In the genomic region with DNA sequence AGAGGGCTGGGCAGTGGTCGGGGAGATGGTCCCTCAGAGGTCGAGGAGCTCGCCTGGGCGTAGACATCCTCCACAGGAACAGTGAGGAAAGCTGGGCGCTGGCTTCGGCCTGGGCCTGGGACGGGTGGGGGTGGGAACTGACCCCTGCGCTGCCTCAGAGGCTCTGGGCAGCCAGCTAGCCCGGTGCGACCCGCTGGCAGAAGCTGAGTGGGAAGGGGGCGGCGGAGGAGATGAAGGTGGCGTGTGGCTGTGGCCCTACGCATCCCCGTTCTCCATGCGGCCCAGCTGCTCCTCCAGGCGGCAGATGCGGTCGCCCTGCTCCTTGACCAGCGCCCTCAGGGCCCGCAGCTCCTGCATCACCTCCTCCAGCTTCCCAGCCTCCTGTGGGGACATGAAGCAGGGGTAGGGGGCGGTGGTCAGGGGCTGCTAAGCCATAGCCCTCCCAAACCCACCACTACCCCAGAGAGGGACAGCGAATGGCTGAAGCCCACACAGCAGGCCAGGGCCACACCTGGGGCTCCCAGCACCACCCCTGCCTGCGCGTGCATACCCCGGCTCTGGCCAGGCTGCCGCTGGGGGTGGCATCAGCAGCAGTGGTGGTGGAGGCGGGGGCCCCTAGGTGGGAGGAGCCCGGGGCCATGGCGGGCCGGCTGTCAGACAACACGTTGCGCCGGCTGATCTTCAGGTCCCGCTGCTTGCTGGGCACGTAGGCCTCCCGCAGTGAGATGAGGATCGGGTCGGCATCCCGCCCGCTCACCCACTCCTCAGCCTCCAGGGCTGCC, we compare ENCODE assay signal across 9 cellular contexts. TPM values are rescaled to one million over a fixed set of nuclear protein-coding genes. Genes with fewer than 3 reads are reported as not detected.
A peak's percentile ranks its signal among the peaks of the same experiment; 100 is the strongest.
DNase-seq lines count a peak whose midpoint lies in the region; ATAC-seq, FAIRE-seq and TF ChIP-seq lines count a peak whose summit lies in the region.
"Had no signal": no experiment of that assay in that cellular context is flagged by ENCODE, and none has a peak within 500 bp of the region (broad histone marks: within the 10 kb centered on the region; RNA-seq: fewer than 3 reads in every experiment).

No MANE protein-coding gene starts in this region.

- H3K27me3 Mint-ChIP-seq in GM23338 (ENCODE audit: insufficient read depth, low read depth, poor library complexity) (peaks cover 11% of the 10 kb centered on the region), endodermal cell (ENCODE audit: insufficient read depth) (no peaks in the 10 kb centered on the region)

- TF ChIP-seq POLR2A in endothelial cell of umbilical vein (IDR thresholded peaks at IDR 0.05; ENCODE audit: low read depth, low read length) = peak; percentile 36

- H3K27ac Mint-ChIP-seq in GM23338 = no peak overlapping the region
- H3K27ac Mint-ChIP-seq in endodermal cell = no peak overlapping the region

- intact Hi-C loops in endothelial cell of umbilical vein (cut with micrococcal nuclease) (no loop called here), ascending aorta (cut with DNase I) (no loop called here)

- H3K9me1 ChIP-seq in endothelial cell of umbilical vein (replicated peaks; ENCODE audit: control insufficient read depth, extremely low read depth, insufficient read depth, low read length) = no peaks in the 10 kb centered on the region

- H3K4me2 ChIP-seq in GM23338 (no peak overlapping the region), endothelial cell of umbilical vein (ENCODE audit: insufficient read depth, low read length) (no peak overlapping the region)

- H3K4me1 ChIP-seq in GM23338 (ENCODE audit: insufficient read depth) = peaks cover 14% of the 10 kb centered on the region
- peaks cover 6% of the 10 kb centered on the region for H3K4me1 ChIP-seq in endothelial cell of umbilical vein (ENCODE audit: control insufficient read depth, extremely low read depth, insufficient read depth, low read length)
- H3K4me1 ChIP-seq in endodermal cell (ENCODE audit: control insufficient read depth, insufficient read depth, low read length) = no peaks in the 10 kb centered on the region
- H3K4me1 ChIP-seq in ascending aorta = peaks cover 5 to 7% of the 10 kb centered on the region in 2 donors
- H3K4me1 ChIP-seq: parathyroid adenoma had no signal

- no peaks in the 10 kb centered on the region for H3K9me3 ChIP-seq in endothelial cell of umbilical vein (replicated peaks; ENCODE audit: control insufficient read depth, insufficient read depth, low read length)
- no peaks in the 10 kb centered on the region for H3K9me3 ChIP-seq in endodermal cell (ENCODE audit: control insufficient read depth, low read length)
- H3K9me3 ChIP-seq in ascending aorta = no peaks in the 10 kb centered on the region

- H3K4me1 Mint-ChIP-seq in GM23338 (peaks cover 29% of the 10 kb centered on the region), endodermal cell (peaks cover 3% of the 10 kb centered on the region)

- DNase-seq in GM23338 (ENCODE audit: low spot score) = no peak
- peak; percentile 64 to 72 for DNase-seq in activated CD4-positive, alpha-beta T cell treated with anti-CD3 and anti-CD28 coated beads, Interleukin-2, amount 50 U/mL, for 4 hours
- DNase-seq in endothelial cell of umbilical vein (ENCODE audit: low read depth, low spot score) = no peak
- DNase-seq in stimulated activated CD8-positive, alpha-beta memory T cell treated with anti-CD3 and anti-CD28 coated beads, Interleukin-12 subunit alpha, Interleukin-12 subunit beta, amount 100 ng/mL, for 4 hours (ENCODE audit: low read depth) = peak; percentile 57
- DNase-seq in brain microvascular endothelial cell = no peak
- DNase-seq in ureter (ENCODE audit: low spot score) = no peak
- DNase-seq in endodermal cell = no peak
- no peak for DNase-seq in ascending aorta (ENCODE audit: low spot score in 2 of 2)

- in situ Hi-C loops in brain microvascular endothelial cell (cut with HindIII; ENCODE audit: low pct_ligation_motif_present, low sequenced_read_pairs) = no loop called here

- 0 out of 2 replicates have a peak, but pooled peaks cover 16% of the 10 kb centered on the region for H3F3A ChIP-seq in GM23338 (replicated peaks; ENCODE audit: low read depth)

- H2AFZ ChIP-seq in GM23338 = no peak overlapping the region
- no peak overlapping the region for H2AFZ ChIP-seq in endothelial cell of umbilical vein (ENCODE audit: low read depth, low read length)
- H2AFZ ChIP-seq: parathyroid adenoma had no signal

- ATAC-seq in GM23338 = no peak

- FAIRE-seq in endothelial cell of umbilical vein (lab: Jason Lieb, UNC) = no peak

- no peak for TF ChIP-seq CTCF in GM23338 (conservative IDR thresholded peaks at IDR 0.05; ENCODE audit: low read depth in 2 of 2)
- TF ChIP-seq CTCF in endothelial cell of umbilical vein (IDR thresholded peaks at IDR 0.05; ENCODE audit: extremely low read depth in 1 of 2, insufficient read depth in 1 of 2, low read depth in 1 of 2, low read length in 2 of 2) = no peak
- TF ChIP-seq CTCF in brain microvascular endothelial cell (IDR thresholded peaks at IDR 0.05; ENCODE audit: low read depth, low read length, missing control alignments) = no peak
- TF ChIP-seq CTCF in endodermal cell (conservative IDR thresholded peaks at IDR 0.05) = no peak
- no peak for TF ChIP-seq CTCF in ascending aorta (IDR thresholded peaks at IDR 0.05)

- dilution Hi-C loops in endothelial cell of umbilical vein (cut with MboI; ENCODE audit: extremely low pct_ligation_motif_present, low sequenced_read_pairs) = no loop called here

- H4K20me1 ChIP-seq in GM23338 (replicated peaks; ENCODE audit: insufficient read depth) (no peaks in the 10 kb centered on the region), endothelial cell of umbilical vein (replicated peaks; ENCODE audit: control insufficient read depth, extremely low read depth, insufficient read depth, low read length) (no peaks in the 10 kb centered on the region)

- no peaks in the 10 kb centered on the region for H3K9me2 ChIP-seq in GM23338 (ENCODE audit: insufficient read depth)

- H3K36me3 ChIP-seq in GM23338 (ENCODE audit: insufficient read depth) = 0 out of 2 replicates have a peak, but pooled peaks cover 3% of the 10 kb centered on the region
- H3K36me3 ChIP-seq in endothelial cell of umbilical vein (ENCODE audit: control insufficient read depth in 2 of 2, extremely low read depth in 1 of 2, insufficient read depth in 2 of 2, low read length in 2 of 2) = peaks cover 0 to 38% of the 10 kb centered on the region in 2 experiments
- H3K36me3 ChIP-seq in brain microvascular endothelial cell (replicated peaks) = peaks cover 57% of the 10 kb centered on the region
- peaks cover 36% of the 10 kb centered on the region for H3K36me3 ChIP-seq in endodermal cell (ENCODE audit: control insufficient read depth, insufficient read depth, low read length)
- H3K36me3 ChIP-seq in ascending aorta = peaks cover 40 to 50% of the 10 kb centered on the region in 2 donors

- H3K9ac ChIP-seq in endothelial cell of umbilical vein (replicated peaks; ENCODE audit: extremely low read depth, insufficient read depth, low read length) = no peak overlapping the region
- no peak overlapping the region for H3K9ac ChIP-seq in endodermal cell (ENCODE audit: extremely low read depth, low read length, poor library complexity, severe bottlenecking)
- H3K9ac ChIP-seq: parathyroid adenoma had no signal

- H3K9me3 Mint-ChIP-seq in GM23338 = no peaks in the 10 kb centered on the region
- H3K9me3 Mint-ChIP-seq in endodermal cell = no peaks in the 10 kb centered on the region

- 92 to 94% methylated on average over 19 to 42 of the region's 42 CpGs for WGBS in endodermal cell (ENCODE audit: insufficient coverage in 1 of 2, insufficient read length in 1 of 2), 2 experiments

- H3K4me3 Mint-ChIP-seq in GM23338 = no peak overlapping the region; the same call in 2 of the 3 replicates
- H3K4me3 Mint-ChIP-seq in endodermal cell = no peak overlapping the region

- H3K79me2 ChIP-seq in GM23338 (replicated peaks; ENCODE audit: insufficient read depth) (no peaks in the 10 kb centered on the region), endothelial cell of umbilical vein (ENCODE audit: control insufficient read depth, insufficient read depth, low read length) (peaks cover 11% of the 10 kb centered on the region)
- H3K79me2 ChIP-seq: parathyroid adenoma had no signal

- H3K36me3 Mint-ChIP-seq in GM23338 (ENCODE audit: low read depth) (peaks cover 30% of the 10 kb centered on the region), endodermal cell (ENCODE audit: low read depth) (peaks cover 31% of the 10 kb centered on the region)

- H3K27me3 ChIP-seq in GM23338 (ENCODE audit: insufficient read depth) = no peaks in the 10 kb centered on the region
- no peaks in the 10 kb centered on the region for H3K27me3 ChIP-seq in endothelial cell of umbilical vein (ENCODE audit: control insufficient read depth in 2 of 2, insufficient read depth in 2 of 2, low read length in 2 of 2)
- H3K27me3 ChIP-seq in brain microvascular endothelial cell (replicated peaks) = no peaks in the 10 kb centered on the region
- H3K27me3 ChIP-seq in endodermal cell (ENCODE audit: control insufficient read depth, insufficient read depth, low read length, poor library complexity, severe bottlenecking) = no peaks in the 10 kb centered on the region
- no peaks in the 10 kb centered on the region for H3K27me3 ChIP-seq in ascending aorta

- peak overlapping the region; percentile 80; the same call in 1 of the 2 replicates for H3K27ac ChIP-seq in GM23338 (ENCODE audit: low read depth)
- no peak overlapping the region for H3K27ac ChIP-seq in endothelial cell of umbilical vein (ENCODE audit: insufficient read depth, low read depth, low read length)
- no peak overlapping the region for H3K27ac ChIP-seq in brain microvascular endothelial cell
- no peak overlapping the region for H3K27ac ChIP-seq in endodermal cell (ENCODE audit: low read depth, low read length)
- peak overlapping the region in 1 of 2 donors; percentile 53 for H3K27ac ChIP-seq in ascending aorta
- H3K27ac ChIP-seq: parathyroid adenoma had no signal

- CTCF ChIA-PET in endothelial cell of umbilical vein (lab: Charles Lee) = interaction anchor here (1.0 to 1.6 kb wide), 3 partner anchors 37 to 46 kb away, joined by 3 to 9 read pairs (median 5); a partner anchor contains a TSS

- POLR2A ChIA-PET in endothelial cell of umbilical vein (lab: Charles Lee) = no interaction called here

- BruUV-seq in endothelial cell of umbilical vein (replicated peaks; lab: Mats Ljungman, UMichigan) = no TSS peak

- H3K4me3 ChIP-seq in GM23338 = no peak overlapping the region
- H3K4me3 ChIP-seq in endothelial cell of umbilical vein (replicated peaks in 1 of 3; ENCODE audit: insufficient read depth in 1 of 3, low read depth in 1 of 3, low read length in 3 of 3) = no peak overlapping the region
- H3K4me3 ChIP-seq in brain microvascular endothelial cell (ENCODE audit: low read depth, low read length) = no peak overlapping the region
- H3K4me3 ChIP-seq in endodermal cell (ENCODE audit: low read length) = no peak overlapping the region
- H3K4me3 ChIP-seq in ascending aorta = peak overlapping the region in 1 of 2 donors; percentile 35

RNA-seq across cellular contexts. Expression of a gene that starts 0.8 kb away (rescaled TPM):
- total RNA-seq in GM23338 (2014; rRNA removed; shearing (Covaris generic)) = 0.85 and 3.5 TPM in 2 replicates
- polyA plus RNA-seq in GM23338 (2016; fragmentation: Nextera tagmentation; extraction: Ambion mirVana) (2.7 and 3.3 TPM in 2 replicates), endothelial cell of umbilical vein (3.6 and 6.5 TPM in 2 replicates)
- total RNA-seq in endothelial cell of umbilical vein (1.4 TPM in 1 of 2 replicates, not detected in the other), ureter (6.4 TPM), endodermal cell (1 to 10 TPM in 1 of 2 donors, not detected in 1; 2.1 TPM), ascending aorta (26.6 TPM)
- 0.66 and 0.99 TPM in 2 replicates for polyA plus RNA-seq in endothelial cell of umbilical vein (2011; cell fraction: cytosol; rRNA removed)
- polyA plus RNA-seq in endothelial cell of umbilical vein (2011; cell fraction: nucleus; rRNA removed) = 15.0 and 16.6 TPM in 2 replicates
- 0.47 and 0.74 TPM in 2 replicates for polyA plus RNA-seq in endothelial cell of umbilical vein (2012)
- 0.79 and 0.85 TPM in 2 replicates for polyA minus RNA-seq in endothelial cell of umbilical vein
- not detected for polyA minus RNA-seq in endothelial cell of umbilical vein (2011; cell fraction: cytosol; rRNA and poly(A)+ RNA removed)
- polyA minus RNA-seq in endothelial cell of umbilical vein (2011; cell fraction: nucleus; rRNA and poly(A)+ RNA removed) = 0.38 and 1.3 TPM in 2 replicates
- 0.71 TPM for polyA plus RNA-seq in endodermal cell (2013, experiment 1 of 2)
- polyA plus RNA-seq in endodermal cell (2013, experiment 2 of 2) = 0.21 TPM

RNA-seq across cellular contexts. Expression of a gene that starts 5.0 kb away (rescaled TPM):
- 77.5 and 91.1 TPM in 2 replicates for total RNA-seq in GM23338 (2014; rRNA removed; shearing (Covaris generic))
- polyA plus RNA-seq in GM23338 (2016; fragmentation: Nextera tagmentation; extraction: Ambion mirVana) (61.5 and 69.5 TPM in 2 replicates), endothelial cell of umbilical vein (197 and 236 TPM in 2 replicates)
- total RNA-seq in endothelial cell of umbilical vein (126 and 142 TPM in 2 replicates), ureter (101 TPM), endodermal cell (100 to 1,000 TPM; 112 to 131 TPM), ascending aorta (93.4 TPM)
- 119 and 178 TPM in 2 replicates for polyA plus RNA-seq in endothelial cell of umbilical vein (2011; cell fraction: cytosol; rRNA removed)
- polyA plus RNA-seq in endothelial cell of umbilical vein (2011; cell fraction: nucleus; rRNA removed) = 136 and 160 TPM in 2 replicates
- 77.0 and 130 TPM in 2 replicates for polyA plus RNA-seq in endothelial cell of umbilical vein (2012)
- polyA minus RNA-seq in endothelial cell of umbilical vein = 97.2 and 116 TPM in 2 replicates
- 59.2 TPM for polyA minus RNA-seq in endothelial cell of umbilical vein (2011; cell fraction: cytosol; rRNA and poly(A)+ RNA removed)
- polyA minus RNA-seq in endothelial cell of umbilical vein (2011; cell fraction: nucleus; rRNA and poly(A)+ RNA removed) = 36.0 and 65.5 TPM in 2 replicates
- 69.5 TPM for polyA plus RNA-seq in endodermal cell (2013, experiment 1 of 2)
- polyA plus RNA-seq in endodermal cell (2013, experiment 2 of 2) = 67.8 TPM

RNA-seq across cellular contexts. Expression of a gene that starts 10.0 kb away (rescaled TPM):
- 41.3 and 48.2 TPM in 2 replicates for total RNA-seq in GM23338 (2014; rRNA removed; shearing (Covaris generic))
- polyA plus RNA-seq in GM23338 (2016; fragmentation: Nextera tagmentation; extraction: Ambion mirVana) (27.7 and 29.5 TPM in 2 replicates), endothelial cell of umbilical vein (60.0 and 70.0 TPM in 2 replicates)
- total RNA-seq in endothelial cell of umbilical vein (47.8 and 53.8 TPM in 2 replicates), ureter (44.8 TPM), endodermal cell (10 to 100 TPM; 47.0 to 51.8 TPM), ascending aorta (72.3 TPM)
- 52.4 and 60.7 TPM in 2 replicates for polyA plus RNA-seq in endothelial cell of umbilical vein (2011; cell fraction: cytosol; rRNA removed)
- 91.2 and 103 TPM in 2 replicates for polyA plus RNA-seq in endothelial cell of umbilical vein (2011; cell fraction: nucleus; rRNA removed)
- 37.7 and 41.2 TPM in 2 replicates for polyA plus RNA-seq in endothelial cell of umbilical vein (2012)
- polyA minus RNA-seq in endothelial cell of umbilical vein = 43.2 and 44.7 TPM in 2 replicates
- 47.2 TPM for polyA minus RNA-seq in endothelial cell of umbilical vein (2011; cell fraction: cytosol; rRNA and poly(A)+ RNA removed)
- 20.7 and 23.7 TPM in 2 replicates for polyA minus RNA-seq in endothelial cell of umbilical vein (2011; cell fraction: nucleus; rRNA and poly(A)+ RNA removed)
- 42.6 TPM for polyA plus RNA-seq in endodermal cell (2013, experiment 1 of 2)
- polyA plus RNA-seq in endodermal cell (2013, experiment 2 of 2) = 37.0 TPM

RNA-seq across cellular contexts. Expression of a gene that starts 14.2 kb away (rescaled TPM):
- total RNA-seq in GM23338 (2014; rRNA removed; shearing (Covaris generic)) = not detected in 2 replicates
- polyA plus RNA-seq in GM23338 (2016; fragmentation: Nextera tagmentation; extraction: Ambion mirVana) (not detected in 2 replicates), endothelial cell of umbilical vein (not detected in 2 replicates)
- total RNA-seq in endothelial cell of umbilical vein (not detected in 2 replicates), ureter (not detected), endodermal cell (not detected), ascending aorta (not detected)
- polyA plus RNA-seq in endothelial cell of umbilical vein (2011; cell fraction: cytosol; rRNA removed) = not detected in 2 replicates
- polyA plus RNA-seq in endothelial cell of umbilical vein (2011; cell fraction: nucleus; rRNA removed) = not detected in 2 replicates
- not detected in 2 replicates for polyA plus RNA-seq in endothelial cell of umbilical vein (2012)
- polyA minus RNA-seq in endothelial cell of umbilical vein = not detected in 2 replicates
- polyA minus RNA-seq in endothelial cell of umbilical vein (2011; cell fraction: cytosol; rRNA and poly(A)+ RNA removed) = not detected
- polyA minus RNA-seq in endothelial cell of umbilical vein (2011; cell fraction: nucleus; rRNA and poly(A)+ RNA removed) = not detected in 2 replicates
- polyA plus RNA-seq in endodermal cell (2013, experiment 1 of 2) = not detected
- not detected for polyA plus RNA-seq in endodermal cell (2013, experiment 2 of 2)

RNA-seq across cellular contexts. Expression of a gene that starts 16.8 kb away (rescaled TPM):
- total RNA-seq in GM23338 (2014; rRNA removed; shearing (Covaris generic)) = 0.28 TPM in 1 of 2 replicates, not detected in the other
- polyA plus RNA-seq in GM23338 (2016; fragmentation: Nextera tagmentation; extraction: Ambion mirVana) (not detected in 2 replicates), endothelial cell of umbilical vein (2.4 and 2.6 TPM in 2 replicates)
- total RNA-seq in endothelial cell of umbilical vein (4.2 and 5.0 TPM in 2 replicates), ureter (2.8 TPM), endodermal cell (not detected), ascending aorta (not detected)
- polyA plus RNA-seq in endothelial cell of umbilical vein (2011; cell fraction: cytosol; rRNA removed) = 1.1 and 1.8 TPM in 2 replicates
- polyA plus RNA-seq in endothelial cell of umbilical vein (2011; cell fraction: nucleus; rRNA removed) = 5.6 and 7.4 TPM in 2 replicates
- 0.92 and 1.3 TPM in 2 replicates for polyA plus RNA-seq in endothelial cell of umbilical vein (2012)
- polyA minus RNA-seq in endothelial cell of umbilical vein = 1.5 and 2.2 TPM in 2 replicates
- not detected for polyA minus RNA-seq in endothelial cell of umbilical vein (2011; cell fraction: cytosol; rRNA and poly(A)+ RNA removed)
- 1.3 and 2.7 TPM in 2 replicates for polyA minus RNA-seq in endothelial cell of umbilical vein (2011; cell fraction: nucleus; rRNA and poly(A)+ RNA removed)
- polyA plus RNA-seq in endodermal cell (2013, experiment 1 of 2) = not detected
- polyA plus RNA-seq in endodermal cell (2013, experiment 2 of 2) = not detected

Comparison
In these comparisons a context has a peak if more than half of its experiments do, and no peak if none do; other contexts are left out.
1. DNase-seq: peak in activated CD4-positive, alpha-beta T cell treated with anti-CD3 and anti-CD28 coated beads, Interleukin-2, amount 50 U/mL, for 4 hours (2 of 2) and stimulated activated CD8-positive, alpha-beta memory T cell treated with anti-CD3 and anti-CD28 coated beads, Interleukin-12 subunit alpha, Interleukin-12 subunit beta, amount 100 ng/mL, for 4 hours (single experiment); none in GM23338 (single experiment), endothelial cell of umbilical vein (single experiment), brain microvascular endothelial cell (single experiment), ureter (single experiment), endodermal cell (single experiment) and ascending aorta (0 of 2).